1 cellular context compared by ENCODE assay signal in the genomic region with DNA sequence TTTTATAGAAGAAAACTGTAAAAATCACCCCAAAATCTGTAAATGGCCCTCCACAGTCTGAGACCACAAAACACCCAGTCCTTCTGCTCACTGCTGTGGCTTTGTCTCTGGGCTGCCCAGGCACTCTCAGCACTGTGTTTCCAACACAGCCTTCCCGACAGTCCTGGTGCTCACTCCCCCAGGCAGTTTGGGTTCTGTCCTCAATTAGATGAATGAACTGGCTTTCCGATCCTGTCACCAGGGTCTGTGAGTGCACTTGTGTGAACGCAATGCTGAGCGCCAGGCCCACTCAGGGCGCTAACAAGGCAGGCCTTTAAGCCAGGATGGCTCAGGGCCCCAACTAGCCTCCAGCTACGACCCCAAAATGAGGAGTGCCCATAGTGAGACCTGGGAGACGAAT.
TF ChIP-seq lines count a peak whose summit lies in the region.

No MANE protein-coding gene starts in this region.

TF ChIP-seq in H1, 55 proteins besides CTCF, POLR2A, EP300 and RAD21:
- no peak for TF ChIP-seq SUZ12 (IDR thresholded peaks at IDR 0.05; ENCODE audit: low read length)
- TF ChIP-seq MAFK (IDR thresholded peaks at IDR 0.05; ENCODE audit: low read depth, low read length) = no peak
- TF ChIP-seq KDM5A (IDR thresholded peaks at IDR 0.05; ENCODE audit: low read length) = no peak
- TF ChIP-seq, protein P1, sequence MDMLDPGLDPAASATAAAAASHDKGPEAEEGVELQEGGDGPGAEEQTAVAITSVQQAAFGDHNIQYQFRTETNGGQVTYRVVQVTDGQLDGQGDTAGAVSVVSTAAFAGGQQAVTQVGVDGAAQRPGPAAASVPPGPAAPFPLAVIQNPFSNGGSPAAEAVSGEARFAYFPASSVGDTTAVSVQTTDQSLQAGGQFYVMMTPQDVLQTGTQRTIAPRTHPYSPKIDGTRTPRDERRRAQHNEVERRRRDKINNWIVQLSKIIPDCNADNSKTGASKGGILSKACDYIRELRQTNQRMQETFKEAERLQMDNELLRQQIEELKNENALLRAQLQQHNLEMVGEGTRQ (IDR thresholded peaks at IDR 0.05; ENCODE audit: low read length) = no peak
- TF ChIP-seq SP1 (IDR thresholded peaks at IDR 0.05; ENCODE audit: low read depth, low read length) = no peak
- no peak for TF ChIP-seq FOSL1 (IDR thresholded peaks at IDR 0.05; ENCODE audit: insufficient read depth, low read depth, low read length)
- TF ChIP-seq, protein P2, sequence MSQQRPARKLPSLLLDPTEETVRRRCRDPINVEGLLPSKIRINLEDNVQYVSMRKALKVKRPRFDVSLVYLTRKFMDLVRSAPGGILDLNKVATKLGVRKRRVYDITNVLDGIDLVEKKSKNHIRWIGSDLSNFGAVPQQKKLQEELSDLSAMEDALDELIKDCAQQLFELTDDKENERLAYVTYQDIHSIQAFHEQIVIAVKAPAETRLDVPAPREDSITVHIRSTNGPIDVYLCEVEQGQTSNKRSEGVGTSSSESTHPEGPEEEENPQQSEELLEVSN (IDR thresholded peaks at IDR 0.05) = no peak
- TF ChIP-seq PHF8 (conservative IDR thresholded peaks at IDR 0.05; ENCODE audit: low read depth, low read length) = no peak
TF ChIP-seq in H1: peak in this region for 0.
